Comparison of ENCODE assay signal across 1 cellular context in genomic region chr11:69657911-69658605, GRCh38.
TF ChIP-seq lines count a peak whose summit lies in the region.

No MANE protein-coding gene starts in this region.

TF ChIP-seq in HepG2, 621 proteins besides CTCF, POLR2A, EP300 and RAD21 (continued from another document and continues in another):
- TF ChIP-seq ATF5 (CRISPR knock-in tag; IDR thresholded peaks at IDR 0.05; ENCODE audit: low read depth) = no peak
- peak; percentile 91; the same call in 1 of the 2 replicates for TF ChIP-seq MYC (CRISPR knock-in tag; IDR thresholded peaks at IDR 0.05; ENCODE audit: borderline replicate concordance)
- no peak for TF ChIP-seq JDP2 (CRISPR knock-in tag; IDR thresholded peaks at IDR 0.05; ENCODE audit: borderline replicate concordance)
- peak; percentile 72; the same call in 1 of the 2 replicates for TF ChIP-seq ARID4A (CRISPR knock-in tag; IDR thresholded peaks at IDR 0.05; ENCODE audit: borderline replicate concordance)
- TF ChIP-seq MLX (CRISPR knock-in tag; IDR thresholded peaks at IDR 0.05) = peak; percentile 52; the same call in 1 of the 2 replicates
- peak; percentile 70; the same call in 1 of the 2 replicates for TF ChIP-seq ZNF772 (CRISPR knock-in tag; IDR thresholded peaks at IDR 0.05)
- TF ChIP-seq ZHX2 (IDR thresholded peaks at IDR 0.05; ENCODE audit: low read depth) = no peak
- TF ChIP-seq ZHX2 (CRISPR knock-in tag; IDR thresholded peaks at IDR 0.05; ENCODE audit: borderline replicate concordance) = no peak
- TF ChIP-seq SRSF4 (IDR thresholded peaks at IDR 0.05; ENCODE audit: low read depth, low read length, poor library complexity, severe bottlenecking) = no peak
- no peak for TF ChIP-seq ZNF207 (IDR thresholded peaks at IDR 0.05; ENCODE audit: borderline replicate concordance)
- no peak for TF ChIP-seq ZNF3 (CRISPR knock-in tag; IDR thresholded peaks at IDR 0.05)
- TF ChIP-seq ISX (CRISPR knock-in tag; conservative IDR thresholded peaks at IDR 0.05) = no peak
- peak; percentile 92; the same call in 1 of the 2 replicates for TF ChIP-seq ARNTL (CRISPR knock-in tag; IDR thresholded peaks at IDR 0.05)
- peak; percentile 76; the same call in 1 of the 2 replicates for TF ChIP-seq ARNT2 (CRISPR knock-in tag; IDR thresholded peaks at IDR 0.05; ENCODE audit: low read depth)
- TF ChIP-seq PAWR (CRISPR knock-in tag; IDR thresholded peaks at IDR 0.05; ENCODE audit: borderline replicate concordance) = no peak
- TF ChIP-seq ZNF605 (CRISPR knock-in tag; IDR thresholded peaks at IDR 0.05) = peak; percentile 89
- no peak for TF ChIP-seq ZNF616 (CRISPR knock-in tag; IDR thresholded peaks at IDR 0.05; ENCODE audit: low read depth)
- no peak for TF ChIP-seq ZNF451 (CRISPR knock-in tag; IDR thresholded peaks at IDR 0.05)
- TF ChIP-seq ZNF740 (CRISPR knock-in tag; IDR thresholded peaks at IDR 0.05) = no peak; the same call in 1 of the 2 replicates
- TF ChIP-seq ZNF577 (CRISPR knock-in tag; IDR thresholded peaks at IDR 0.05; ENCODE audit: borderline replicate concordance, low read depth) = no peak
- peak; percentile 6; the same call in 1 of the 2 replicates for TF ChIP-seq ZFP41 (CRISPR knock-in tag; IDR thresholded peaks at IDR 0.05; ENCODE audit: borderline replicate concordance)
- TF ChIP-seq GLMP (CRISPR knock-in tag; IDR thresholded peaks at IDR 0.05; ENCODE audit: borderline replicate concordance) = no peak
- no peak for TF ChIP-seq CBX2 (IDR thresholded peaks at IDR 0.05; ENCODE audit: low read depth, low read length)
- TF ChIP-seq CBX2 (CRISPR knock-in tag; IDR thresholded peaks at IDR 0.05; ENCODE audit: low read depth) = peak; percentile 62; the same call in 1 of the 2 replicates
- TF ChIP-seq ZIK1 (CRISPR knock-in tag; IDR thresholded peaks at IDR 0.05; ENCODE audit: borderline replicate concordance, low read depth) = no peak
- peak; percentile 86 for TF ChIP-seq ISL2 (CRISPR knock-in tag; IDR thresholded peaks at IDR 0.05)
- peak; percentile 55; the same call in 1 of the 2 replicates for TF ChIP-seq ZNF205 (CRISPR knock-in tag; IDR thresholded peaks at IDR 0.05)
- no peak for TF ChIP-seq ZMAT5 (CRISPR knock-in tag; IDR thresholded peaks at IDR 0.05; ENCODE audit: borderline replicate concordance, low read depth)
- no peak for TF ChIP-seq ZNF280D (CRISPR knock-in tag; IDR thresholded peaks at IDR 0.05)
- peak; percentile 76; the same call in 1 of the 2 replicates for TF ChIP-seq MEIS2 (CRISPR knock-in tag; IDR thresholded peaks at IDR 0.05)
- TF ChIP-seq DDIT3 (CRISPR knock-in tag; IDR thresholded peaks at IDR 0.05) = no peak
- peak; percentile 49; the same call in 1 of the 2 replicates for TF ChIP-seq RFXAP (CRISPR knock-in tag; IDR thresholded peaks at IDR 0.05; ENCODE audit: borderline replicate concordance)
- peak; percentile 37; the same call in 1 of the 2 replicates for TF ChIP-seq HES4 (CRISPR knock-in tag; IDR thresholded peaks at IDR 0.05; ENCODE audit: borderline replicate concordance)
- TF ChIP-seq HOXD1 (CRISPR knock-in tag; IDR thresholded peaks at IDR 0.05) = peak; percentile 71; the same call in 1 of the 2 replicates
- TF ChIP-seq ZNF607 (CRISPR knock-in tag; IDR thresholded peaks at IDR 0.05; ENCODE audit: borderline replicate concordance) = no peak
- TF ChIP-seq TEF (CRISPR knock-in tag; IDR thresholded peaks at IDR 0.05) = peak; percentile 70; the same call in 1 of the 2 replicates
- peak; percentile 60; the same call in 1 of the 2 replicates for TF ChIP-seq NR2F6 (IDR thresholded peaks at IDR 0.05)
- TF ChIP-seq NR2F6 (CRISPR knock-in tag; IDR thresholded peaks at IDR 0.05) = peak; percentile 85
